ENCODE assay signal across 7 cellular contexts in the genomic region with DNA sequence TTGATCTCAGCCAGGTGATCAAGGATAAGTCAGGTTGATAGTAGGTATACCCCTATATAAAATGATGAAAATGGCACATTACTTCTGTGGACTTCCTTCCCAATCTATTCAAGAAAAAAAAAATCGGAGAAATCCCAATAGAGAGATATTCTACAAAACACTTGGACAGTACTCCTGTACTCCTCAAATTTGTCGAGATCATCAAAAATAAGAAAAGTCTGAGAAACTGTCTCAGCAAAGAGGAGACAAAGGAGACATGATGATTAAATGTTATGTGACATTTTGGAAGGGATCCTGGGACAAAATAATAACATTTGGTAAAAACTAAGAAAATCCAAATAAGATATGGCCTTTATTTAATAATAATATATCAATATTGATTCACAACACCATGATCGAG.
"Had no signal": no experiment of that assay in that cellular context is flagged by ENCODE, and none has a peak within 500 bp of the region (broad histone marks: within the 10 kb centered on the region; RNA-seq: fewer than 3 reads in every experiment).

No MANE protein-coding gene starts in this region.

- H3K4me1 Mint-ChIP-seq: IgD-negative memory B cell had no signal

- H3K27ac ChIP-seq: HL-60 had no signal

- H3K4me3 Mint-ChIP-seq: H9, IgD-negative memory B cell had no signal

- DNase-seq: GOT3, H9, HCEC 1CT, KG1 had no signal

- H3K27ac Mint-ChIP-seq: H9, IgD-negative memory B cell had no signal

- H3K9me3 Mint-ChIP-seq: H9 had no signal

- FAIRE-seq: H54 had no signal
